In the genomic region with DNA sequence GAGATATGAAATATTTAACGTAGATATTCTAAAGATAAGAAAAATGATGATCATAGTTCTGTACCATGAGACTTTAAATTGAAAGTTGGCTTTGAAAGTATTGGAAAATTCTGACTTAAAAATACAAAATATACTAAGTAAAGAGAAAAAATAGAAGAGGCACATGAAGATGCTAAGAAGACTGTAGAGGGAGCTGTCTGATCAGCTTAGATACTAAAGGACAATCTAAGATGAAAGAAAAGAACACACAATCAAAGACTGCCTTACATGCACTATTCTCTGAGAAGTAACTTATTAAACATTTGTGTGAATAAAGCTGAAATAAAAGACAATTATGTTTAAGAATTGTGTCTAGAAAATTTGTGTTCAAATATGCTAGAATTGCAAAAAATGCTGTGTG, we compare ENCODE assay signal across 9 cellular contexts. TPM values are rescaled to one million over a fixed set of nuclear protein-coding genes. Genes with fewer than 3 reads are reported as not detected.
DNase-seq lines count a peak whose midpoint lies in the region; ATAC-seq and TF ChIP-seq lines count a peak whose summit lies in the region.
"Had no signal": no experiment of that assay in that cellular context is flagged by ENCODE, and none has a peak within 500 bp of the region (broad histone marks: within the 10 kb centered on the region; RNA-seq: fewer than 3 reads in every experiment).

No MANE protein-coding gene starts in this region.

- no peak for ATAC-seq in GM19455 (IDR thresholded peaks at IDR 0.05; ENCODE audit: unreplicated experiment)
- ATAC-seq: stimulated activated naive CD8-positive, alpha-beta T cell treated with anti-CD3 and anti-CD28 coated beads, Interleukin-15, amount 100 ng/mL, for 72 hours had no signal

- no peak overlapping the region for H3K4me3 Mint-ChIP-seq in chondrocyte (ENCODE audit: unreplicated experiment)
- H3K4me3 Mint-ChIP-seq in nephron = no peak overlapping the region
- H3K4me3 Mint-ChIP-seq: stimulated activated naive CD8-positive, alpha-beta T cell treated with anti-CD3 and anti-CD28 coated beads, Interleukin-15, amount 100 ng/mL, for 72 hours had no signal

- H3K36me3 Mint-ChIP-seq in chondrocyte (ENCODE audit: low read depth) (no peaks in the 10 kb centered on the region), nephron (ENCODE audit: low read depth) (peaks cover 4% of the 10 kb centered on the region)

- H3K27ac Mint-ChIP-seq in chondrocyte (ENCODE audit: unreplicated experiment) (no peak overlapping the region), nephron (no peak overlapping the region)
- H3K27ac Mint-ChIP-seq: stimulated activated naive CD8-positive, alpha-beta T cell treated with anti-CD3 and anti-CD28 coated beads, Interleukin-15, amount 100 ng/mL, for 72 hours had no signal

- peak; percentile 78 for TF ChIP-seq CTCF in chondrocyte (IDR thresholded peaks at IDR 0.05)
- TF ChIP-seq CTCF in nephron (IDR thresholded peaks at IDR 0.05; ENCODE audit: unreplicated experiment in 3 of 3) = peak; percentile 60 to 72 (median 65)

- peak; percentile 40 for DNase-seq in ELR (ENCODE audit: low read depth)
- peak; percentile 25 for DNase-seq in NCI-H1105 treated with DMSO at 0.1 percent for 48 hours (lab: John Stamatoyannopoulos, UW)
- DNase-seq in chondrocyte (ENCODE audit: low spot score) = no peak
- DNase-seq in activated T-cell treated with anti-CD3 and anti-CD28 coated beads for 4 hours = no peak
- DNase-seq in effector CD4-positive, alpha-beta T cell = no peak
- no peak for DNase-seq in occipital lobe (lab: John Stamatoyannopoulos, UW)
- DNase-seq: stimulated activated naive CD8-positive, alpha-beta T cell treated with anti-CD3 and anti-CD28 coated beads, Interleukin-15, amount 100 ng/mL, for 72 hours had no signal

- H3K4me1 Mint-ChIP-seq in chondrocyte (ENCODE audit: low read depth) (no peaks in the 10 kb centered on the region), nephron (no peaks in the 10 kb centered on the region)
- H3K4me1 Mint-ChIP-seq: stimulated activated naive CD8-positive, alpha-beta T cell treated with anti-CD3 and anti-CD28 coated beads, Interleukin-15, amount 100 ng/mL, for 72 hours had no signal

- H3K27me3 Mint-ChIP-seq in chondrocyte (ENCODE audit: low read depth) (peaks cover 6% of the 10 kb centered on the region), nephron (ENCODE audit: low read depth) (peaks cover 4% of the 10 kb centered on the region)
- H3K27me3 Mint-ChIP-seq: stimulated activated naive CD8-positive, alpha-beta T cell treated with anti-CD3 and anti-CD28 coated beads, Interleukin-15, amount 100 ng/mL, for 72 hours had no signal

- H3K9me3 Mint-ChIP-seq in chondrocyte (ENCODE audit: low read depth) (peaks cover 16% of the 10 kb centered on the region), nephron (peaks cover 10% of the 10 kb centered on the region)

RNA-seq across cellular contexts. Expression of a gene that starts 55.1 kb away (rescaled TPM):
- total RNA-seq in chondrocyte (not detected in 3 replicates), occipital lobe (not detected)

Comparison
In these comparisons a context has a peak if more than half of its experiments do, and no peak if none do; other contexts are left out.
1. DNase-seq: peak in ELR (single experiment) and NCI-H1105 treated with DMSO at 0.1 percent for 48 hours (single experiment); none in chondrocyte (single experiment), activated T-cell treated with anti-CD3 and anti-CD28 coated beads for 4 hours (single experiment), effector CD4-positive, alpha-beta T cell (single experiment) and occipital lobe (single experiment).